9 cellular contexts compared by ENCODE assay signal in genomic region chr1:31633117-31633516, GRCh38. TPM values are rescaled to one million over a fixed set of nuclear protein-coding genes. Genes with fewer than 3 reads are reported as not detected.
DNase-seq lines count a peak whose midpoint lies in the region; ATAC-seq and TF ChIP-seq lines count a peak whose summit lies in the region.
"Had no signal": no experiment of that assay in that cellular context is flagged by ENCODE, and none has a peak within 500 bp of the region (broad histone marks: within the 10 kb centered on the region; RNA-seq: fewer than 3 reads in every experiment).

No MANE protein-coding gene starts in this region.

- peak; percentile 49 for TF ChIP-seq CTCF in cardiac muscle cell (IDR thresholded peaks at IDR 0.05; ENCODE audit: low read depth, low read length)
- no peak; the same call in 1 of the 2 replicates for TF ChIP-seq CTCF in Panc1 (IDR thresholded peaks at IDR 0.05)
- peak; percentile 51 for TF ChIP-seq CTCF in fibroblast of pulmonary artery (IDR thresholded peaks at IDR 0.05; ENCODE audit: low read length, missing control alignments)
- peak; percentile 33 to 61 (median 49) for TF ChIP-seq CTCF in transverse colon (IDR thresholded peaks at IDR 0.05)
- no peak for TF ChIP-seq CTCF in uterus (IDR thresholded peaks at IDR 0.05)

- H3K27me3 ChIP-seq in cardiac muscle cell, result no peaks in the 10 kb centered on the region
- H3K27me3 ChIP-seq in Panc1 (ENCODE audit: control insufficient read depth, insufficient read depth, low read length), result no peaks in the 10 kb centered on the region
- no peaks in the 10 kb centered on the region for H3K27me3 ChIP-seq in transverse colon
- H3K27me3 ChIP-seq in uterus, result no peaks in the 10 kb centered on the region

- ATAC-seq in Right ventricle myocardium inferior (no peak), Panc1 (peak; percentile 55; the same call in 1 of the 2 replicates), GM19351 (IDR thresholded peaks at IDR 0.05; ENCODE audit: unreplicated experiment) (no peak), HG02763 (IDR thresholded peaks at IDR 0.05; ENCODE audit: unreplicated experiment) (no peak)

- peaks cover 6% of the 10 kb centered on the region for H3K4me1 ChIP-seq in cardiac muscle cell (ENCODE audit: low read depth)
- no peaks in the 10 kb centered on the region for H3K4me1 ChIP-seq in Panc1 (ENCODE audit: control insufficient read depth, insufficient read depth, low read length)
- peaks cover 6 to 38% (median 19%) of the 10 kb centered on the region in 4 donors for H3K4me1 ChIP-seq in transverse colon
- peaks cover 0 to 1% of the 10 kb centered on the region in 2 donors for H3K4me1 ChIP-seq in uterus

- in situ Hi-C loops in Panc1 (cut with HindIII; ENCODE audit: low pct_unique_long_range_greater_than_20kb, low sequenced_read_pairs), result no loop called here
- in situ Hi-C loops in transverse colon (cut with MboI; ENCODE audit: low pct_ligation_motif_present in 1 of 4, low pct_unique_long_range_greater_than_20kb in 1 of 4, low sequenced_read_pairs in 3 of 4), result no loop called here

- H3K9me3 ChIP-seq in cardiac muscle cell (ENCODE audit: low read depth) (no peaks in the 10 kb centered on the region), Panc1 (ENCODE audit: control insufficient read depth, insufficient read depth, low read depth, low read length) (no peaks in the 10 kb centered on the region), transverse colon (no peaks in the 10 kb centered on the region), uterus (no peaks in the 10 kb centered on the region)

- no peak overlapping the region for H3K4me3 ChIP-seq in cardiac muscle cell
- no peak overlapping the region for H3K4me3 ChIP-seq in Panc1 (ENCODE audit: low read depth in 2 of 2, low read length in 2 of 2)
- H3K4me3 ChIP-seq in fibroblast of pulmonary artery (replicated peaks; ENCODE audit: low read depth, low read length), result no peak overlapping the region
- no peak overlapping the region for H3K4me3 ChIP-seq in transverse colon
- H3K4me3 ChIP-seq in uterus, result no peak overlapping the region

- no peak overlapping the region for H3K27ac ChIP-seq in cardiac muscle cell
- H3K27ac ChIP-seq in Panc1 (ENCODE audit: low read length), result no peak overlapping the region
- peak overlapping the region; percentile 26 to 63 (median 33) for H3K27ac ChIP-seq in transverse colon
- no peak overlapping the region for H3K27ac ChIP-seq in uterus

- H3K36me3 ChIP-seq in cardiac muscle cell (peaks cover 8% of the 10 kb centered on the region), Panc1 (ENCODE audit: control insufficient read depth, insufficient read depth, low read length) (0 out of 2 replicates have a peak, but pooled peaks cover 6% of the 10 kb centered on the region), transverse colon (peaks cover 0 to 27% (median 8%) of the 10 kb centered on the region in 4 donors), uterus (no peaks in the 10 kb centered on the region)

- WGBS in transverse colon (ENCODE audit: low coverage in 1 of 2), 2 donors, result 55 to 56% methylated on average over 2 to 4 of the region's 4 CpGs

- intact Hi-C loops in Right ventricle myocardium inferior (cut with DNase I) (no loop called here), Panc1 (cut with micrococcal nuclease; ENCODE audit: unreplicated experiment) (no loop called here), transverse colon (cut with DNase I; ENCODE audit: low total_unique reads) (no loop called here), uterus (cut with DNase I; ENCODE audit: low total_unique reads) (no loop called here)

- peak; percentile 18 to 28 for DNase-seq in cardiac muscle cell (ENCODE audit: low read depth in 1 of 2, low spot score in 1 of 2)
- DNase-seq in Right ventricle myocardium inferior (ENCODE audit: missing footprints), result no peak
- no peak for DNase-seq in Panc1 (ENCODE audit: low read depth, low spot score)
- DNase-seq in fibroblast of pulmonary artery (ENCODE audit: low read depth), result no peak
- peak; percentile 70 for DNase-seq in transverse colon
- no peak for DNase-seq in uterus

- POLR2A ChIA-PET in Panc1 (lab: Charles Lee), result interaction anchor here (1.0 kb wide), 1 partner anchor 12 kb away, joined by 4 read pairs; the partner anchor contains the start of gene PEF1

- no peak for TF ChIP-seq POLR2A in transverse colon (IDR thresholded peaks at IDR 0.05)
- no peak for TF ChIP-seq POLR2A in uterus (IDR thresholded peaks at IDR 0.05)

- BruUV-seq in Panc1 (replicated peaks; lab: Mats Ljungman, UMichigan), result no TSS peak

- no peak for TF ChIP-seq EP300 in transverse colon (IDR thresholded peaks at IDR 0.05; ENCODE audit: low read depth)

- CTCF ChIA-PET in Panc1 (lab: Charles Lee), result interaction anchor here (0.7 to 1.1 kb wide), 2 partner anchors 42 to 356 kb away, joined by 3 to 5 read pairs; no protein-coding TSS in a partner anchor

RNA-seq across cellular contexts. Expression of gene PEF1, which starts 11.6 kb away (rescaled TPM):
- 89.5 and 97.8 TPM in 2 replicates for total RNA-seq in cardiac muscle cell
- 89.3 and 109 TPM in 2 replicates for polyA plus RNA-seq in cardiac muscle cell
- 34.9 TPM for total RNA-seq in Right ventricle myocardium inferior
- 58.4 TPM for total RNA-seq in Panc1 (2021; ENCODE audit: unreplicated experiment)
- polyA plus RNA-seq in Panc1 (2012; ENCODE audit: insufficient read length), result 60.1 TPM
- 10 to 100 TPM; 12.3 to 61.7 (median 49.9) TPM for total RNA-seq in transverse colon
- 10 to 100 TPM; 48.4 to 72.1 (median 61.9) TPM for total RNA-seq in uterus

RNA-seq across cellular contexts. Expression of gene HCRTR1, which starts 15.6 kb away (rescaled TPM):
- total RNA-seq in cardiac muscle cell (not detected in 2 replicates), Right ventricle myocardium inferior (0.49 TPM), Panc1 (2021; ENCODE audit: unreplicated experiment) (0.18 TPM), transverse colon (under 1 TPM in 1 of 4 donors, not detected in 3; 0.48 TPM), uterus (not detected)
- not detected in 2 replicates for polyA plus RNA-seq in cardiac muscle cell
- polyA plus RNA-seq in Panc1 (2012; ENCODE audit: insufficient read length), result not detected
- total RNA-seq: T-helper 2 cell treated with Interferon-gamma antibody and Interleukin-4, amounts not matched to agents 100 ng/mL and 5 ng/mL, for 36 hours had no signal

RNA-seq across cellular contexts. Expression of gene TINAGL1, which starts 56.8 kb away (rescaled TPM):
- 10.3 and 11.3 TPM in 2 replicates for total RNA-seq in cardiac muscle cell
- 4.4 and 9.1 TPM in 2 replicates for polyA plus RNA-seq in cardiac muscle cell
- total RNA-seq in Right ventricle myocardium inferior, result 273 TPM
- 6.1 TPM for total RNA-seq in Panc1 (2021; ENCODE audit: unreplicated experiment)
- polyA plus RNA-seq in Panc1 (2012; ENCODE audit: insufficient read length), result 4.0 TPM
- 100 to 1,000 TPM; 229 to 300 (median 272) TPM for total RNA-seq in transverse colon
- 100 to 1,000 TPM; 104 to 247 (median 182) TPM for total RNA-seq in uterus
- total RNA-seq: T-helper 2 cell treated with Interferon-gamma antibody and Interleukin-4, amounts not matched to agents 100 ng/mL and 5 ng/mL, for 36 hours had no signal

Comparison
In these comparisons a context has a peak if more than half of its experiments do, and no peak if none do; other contexts are left out.
1. DNase-seq: peak in cardiac muscle cell (2 of 2) and transverse colon (single experiment); none in Right ventricle myocardium inferior (single experiment), Panc1 (single experiment), fibroblast of pulmonary artery (single experiment) and uterus (0 of 2).
2. H3K27ac ChIP-seq: peak in transverse colon (4 of 4); none in cardiac muscle cell (single experiment), Panc1 (single experiment) and uterus (0 of 2).
3. CTCF ChIP-seq: peak in cardiac muscle cell (single experiment), fibroblast of pulmonary artery (single experiment) and transverse colon (5 of 5); none in Panc1 (single experiment) and uterus (0 of 4).